ENCODE assay signal across 15 cellular contexts in the genomic region with DNA sequence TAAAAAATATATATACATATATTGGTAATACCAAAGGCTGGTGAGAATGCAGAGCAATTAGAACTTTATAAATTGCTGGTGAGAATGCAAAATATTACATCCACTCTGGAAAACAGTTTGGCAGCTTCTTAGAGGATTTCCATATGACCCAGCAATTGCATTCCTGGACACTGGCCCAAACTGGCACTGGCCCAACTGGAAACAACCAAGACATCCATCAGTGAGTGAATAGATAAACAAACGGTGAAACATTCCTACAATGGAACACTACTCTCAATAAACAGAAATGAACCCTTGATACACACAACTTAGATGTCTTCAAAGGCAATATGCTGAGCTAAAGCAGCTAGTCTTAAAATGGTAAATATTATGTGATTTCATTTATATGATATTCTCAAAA.
DNase-seq lines count a peak whose midpoint lies in the region; ATAC-seq, FAIRE-seq and TF ChIP-seq lines count a peak whose summit lies in the region.
"Had no signal": no experiment of that assay in that cellular context is flagged by ENCODE, and none has a peak within 500 bp of the region (broad histone marks: within the 10 kb centered on the region; RNA-seq: fewer than 3 reads in every experiment).

No MANE protein-coding gene starts in this region.

- no peak for TF ChIP-seq POLR2A in GM12892 (IDR thresholded peaks at IDR 0.05; ENCODE audit: low read depth, low read length)

- WGBS in mesendoderm (ENCODE audit: extremely low coverage, insufficient coverage, low lambda C conversion rate), result no CpG with 5 or more reads among the region's 1 CpG

- no peak for FAIRE-seq in GM12892 (lab: Jason Lieb, UNC)

- ATAC-seq in GM18858 (IDR thresholded peaks at IDR 0.05; ENCODE audit: unreplicated experiment), result no peak

- H3K4ac ChIP-seq in mesendoderm (ENCODE audit: low read depth, low read length), result no peak overlapping the region

- no peak overlapping the region for H2BK120ac ChIP-seq in mesendoderm (ENCODE audit: low read depth, low read length)

- H3K9ac ChIP-seq in mesendoderm (ENCODE audit: low read length), result no peak overlapping the region

- in situ Hi-C loops in ACHN (cut with HindIII; ENCODE audit: low pct_ligation_motif_present, low pct_unique_long_range_greater_than_20kb, low sequenced_read_pairs), result no loop called here

- H3K27ac ChIP-seq in mesendoderm (ENCODE audit: low read depth, low read length), result no peak overlapping the region
- H3K27ac ChIP-seq: Peyer's patch had no signal

- DNase-seq in ACHN, result peak; percentile 1
- peak; percentile 66 for DNase-seq in LHCN-M2 (ENCODE audit: low read depth)
- peak; percentile 58 for DNase-seq in choroid plexus epithelial cell (ENCODE audit: low read depth)
- DNase-seq in iris pigment epithelial cell (ENCODE audit: low read depth), result peak; percentile 51
- no peak for DNase-seq in GM12892 (ENCODE audit: insufficient read length)
- DNase-seq in mesendoderm, result no peak
- DNase-seq in activated CD8-positive, alpha-beta memory T cell treated with anti-CD3 and anti-CD28 coated beads for 24 hours, result no peak
- DNase-seq: activated CD4-positive, alpha-beta T cell treated with anti-CD3 and anti-CD28 coated beads, Interleukin-2, amount 10 ng/mL, durations not matched to agents 24 days and 14 days; activated T-cell treated with anti-CD3 and anti-CD28 coated beads, Interleukin-2, amount 50 U/mL, for 48 hours; Calu3; NCI-H510A treated with DMSO at 0.1 percent for 48 hours; Peyer's patch; posterior cingulate gyrus; stimulated activated CD4-positive, alpha-beta T cell treated with anti-CD3 and anti-CD28 coated beads, Interleukin-1b, Interleukin-23, amount 100 ng/mL, for 48 hours had no signal

- no peaks in the 10 kb centered on the region for H3K79me1 ChIP-seq in mesendoderm (ENCODE audit: low read length)

- H4K8ac ChIP-seq in mesendoderm (ENCODE audit: low read depth, low read length), result no peak overlapping the region

- H3K79me2 ChIP-seq in mesendoderm (ENCODE audit: control insufficient read depth, insufficient read depth, low read length), result no peaks in the 10 kb centered on the region

- H4K5ac ChIP-seq in mesendoderm (ENCODE audit: low read length), result no peak overlapping the region

- no peak for TF ChIP-seq CTCF in choroid plexus epithelial cell (conservative IDR thresholded peaks at IDR 0.05; ENCODE audit: low read depth, low read length)

- no peak overlapping the region for H3K18ac ChIP-seq in mesendoderm (ENCODE audit: low read length)

- H3K4me2 ChIP-seq in mesendoderm (ENCODE audit: low read length), result no peak overlapping the region

- no peak overlapping the region for H3K23ac ChIP-seq in mesendoderm (ENCODE audit: low read length)

- H3K56ac ChIP-seq in mesendoderm (ENCODE audit: low read length), result no peak overlapping the region

- H2AK5ac ChIP-seq in mesendoderm (ENCODE audit: low read length), result no peak overlapping the region

- no peak overlapping the region for H2BK15ac ChIP-seq in mesendoderm (replicated peaks; ENCODE audit: low read depth)

- H3K4me3 ChIP-seq in choroid plexus epithelial cell (ENCODE audit: low read depth, low read length) (no peak overlapping the region), mesendoderm (ENCODE audit: low read length) (no peak overlapping the region)
- H3K4me3 ChIP-seq: Peyer's patch had no signal

- H3K36me3 ChIP-seq in mesendoderm (ENCODE audit: control insufficient read depth, insufficient read depth, low read length), result no peaks in the 10 kb centered on the region
- H3K36me3 ChIP-seq: Peyer's patch had no signal

- H3K4me1 ChIP-seq in mesendoderm (ENCODE audit: control insufficient read depth, low read depth, low read length), result no peaks in the 10 kb centered on the region
- H3K4me1 ChIP-seq: Peyer's patch had no signal

- no peak overlapping the region for H2BK5ac ChIP-seq in mesendoderm (ENCODE audit: low read length)

- no peaks in the 10 kb centered on the region for H3K27me3 ChIP-seq in mesendoderm (ENCODE audit: insufficient read depth, low read length, poor library complexity)
- H3K27me3 ChIP-seq: Peyer's patch had no signal

Comparison
In these comparisons a context has a peak if more than half of its experiments do, and no peak if none do; other contexts are left out.
1. DNase-seq: peak in ACHN (single experiment), LHCN-M2 (single experiment), choroid plexus epithelial cell (single experiment) and iris pigment epithelial cell (single experiment); none in GM12892 (single experiment), mesendoderm (single experiment) and activated CD8-positive, alpha-beta memory T cell treated with anti-CD3 and anti-CD28 coated beads for 24 hours (single experiment).